ENCODE assay signal across 30 cellular contexts in the genomic region with DNA sequence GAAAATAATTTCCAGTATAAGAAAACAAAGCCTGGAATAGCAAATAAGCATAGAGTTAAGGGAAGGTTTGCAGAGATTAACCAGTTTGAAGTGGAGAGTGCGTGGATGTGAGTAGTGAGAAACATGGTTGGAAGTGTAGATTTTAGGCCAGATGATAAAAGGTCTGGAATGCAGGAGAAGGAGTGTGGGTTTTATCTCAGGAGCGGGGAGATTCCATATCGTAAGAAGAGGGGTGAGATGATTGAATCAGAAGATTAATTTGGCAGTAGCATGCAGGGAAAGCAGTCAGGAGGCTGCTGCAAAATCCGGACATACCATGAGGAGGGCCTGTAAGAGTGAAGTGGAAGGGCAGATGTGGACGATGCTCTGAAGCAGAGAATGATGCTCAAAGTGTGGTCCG. TPM values are rescaled to one million over a fixed set of nuclear protein-coding genes. Genes with fewer than 3 reads are reported as not detected.
"Had no signal": no experiment of that assay in that cellular context is flagged by ENCODE, and none has a peak within 500 bp of the region (broad histone marks: within the 10 kb centered on the region; RNA-seq: fewer than 3 reads in every experiment).

No MANE protein-coding gene starts in this region.

- H3K27me3 ChIP-seq: breast epithelium had no signal

- H3K36me3 ChIP-seq: breast epithelium had no signal

- H3K9me3 ChIP-seq: breast epithelium had no signal

- H3K4me1 ChIP-seq: breast epithelium had no signal

- ATAC-seq: activated T-cell treated with anti-CD3 and anti-CD28 coated beads, Interleukin-2, amount 50 U/mL, for 4 hours; activated T-helper 17 cell treated with anti-CD3 and anti-CD28 coated beads, Interleukin-2, amount 50 U/mL, for 72 hours; T-cell had no signal

- DNase-seq: activated B cell treated with CpG ODN at 0.5 μM for 24 hours; activated CD4-positive, alpha-beta memory T cell treated with anti-CD3 and anti-CD28 coated beads for 36 hours; activated CD4-positive, alpha-beta T cell treated with anti-CD3 and anti-CD28 coated beads for 1 hour; activated CD4-positive, alpha-beta T cell treated with anti-CD3 and anti-CD28 coated beads, Interleukin-2, amount 10 ng/mL, durations not matched to agents 24 days and 14 days; activated CD8-positive, alpha-beta memory T cell treated with anti-CD3 and anti-CD28 coated beads for 24 hours; activated gamma-delta T cell; activated naive CD4-positive, alpha-beta T cell treated with anti-CD3 and anti-CD28 coated beads for 36 hours; activated naive CD8-positive, alpha-beta T cell treated with anti-CD3 and anti-CD28 coated beads for 36 hours; activated T-cell treated with anti-CD3 and anti-CD28 coated beads, Interleukin-2, amount 50 U/mL, for 4 hours; anterior cingulate cortex; caudate nucleus; NCI-H1048; NCI-H1417; NCI-H1694; NCI-H2029; NCI-H2107; NCI-H2171 treated with DMSO at 0.1 percent for 48 hours; NCI-H345; NCI-H510A; NCI-H526 treated with DMSO at 0.1 percent for 48 hours; NK-92 treated with Interleukin-12 subunit alpha and Interleukin-12 subunit beta, amount 100 ng/mL, for 24 hours; OCI-M1; SHP77 treated with DMSO at 0.1 percent for 48 hours; T-cell; T-helper 2 cell; T1000 had no signal

- H3K4me3 ChIP-seq: breast epithelium had no signal

- FAIRE-seq: RCC 7860, TTC549 had no signal

RNA-seq across cellular contexts. Expression of a gene that starts 13.7 kb away (rescaled TPM):
- total RNA-seq: activated B cell treated with CpG ODN at 0.5 μM for 24 hours had no signal
